ENCODE assay signal across 17 cellular contexts in genomic region chr5:14217587-14217986, GRCh38.
A peak's percentile ranks its signal among the peaks of the same experiment; 100 is the strongest.
DNase-seq lines count a peak whose midpoint lies in the region; FAIRE-seq and TF ChIP-seq lines count a peak whose summit lies in the region.
"Had no signal": no experiment of that assay in that cellular context is flagged by ENCODE, and none has a peak within 500 bp of the region (broad histone marks: within the 10 kb centered on the region; RNA-seq: fewer than 3 reads in every experiment).

No MANE protein-coding gene starts in this region.

- H3K9me3 ChIP-seq in Peyer's patch (no peaks in the 10 kb centered on the region), mesenchymal stem cell (ENCODE audit: control insufficient read depth, low read length) (no peaks in the 10 kb centered on the region), stomach (no peaks in the 10 kb centered on the region), WERI-Rb-1 (ENCODE audit: severe bottlenecking) (no peaks in the 10 kb centered on the region)
- H3K9me3 ChIP-seq: BE2C, suprapubic skin had no signal

- no peak for FAIRE-seq in H54 (lab: Jason Lieb, UNC)

- H3K4me2 ChIP-seq in mesenchymal stem cell (ENCODE audit: low read length, poor library complexity, severe bottlenecking): no peak overlapping the region

- no peak for TF ChIP-seq CTCF in Peyer's patch (IDR thresholded peaks at IDR 0.05)
- TF ChIP-seq CTCF in stomach (IDR thresholded peaks at IDR 0.05): no peak
- no peak for TF ChIP-seq CTCF in WERI-Rb-1 (IDR thresholded peaks at IDR 0.05; ENCODE audit: low read depth, low read length)

- H3K4me1 ChIP-seq in Peyer's patch (peaks cover 2 to 72% (median 11%) of the 10 kb centered on the region in 4 donors), mesenchymal stem cell (ENCODE audit: control insufficient read depth, insufficient read depth, low read depth, low read length) (peaks cover 28% of the 10 kb centered on the region), stomach (peaks cover 35 to 74% (median 56%) of the 10 kb centered on the region in 4 donors)

- no peak overlapping the region for H2AK5ac ChIP-seq in mesenchymal stem cell (ENCODE audit: low read length, severe bottlenecking)

- H4K8ac ChIP-seq in mesenchymal stem cell (ENCODE audit: low read length): no peak overlapping the region

- DNase-seq in Peyer's patch (peak in 2 of 3 donors; percentile 59 to 61), fibroblast of the conjunctiva (ENCODE audit: low read depth) (peak; percentile 17), mesenchymal stem cell (peak; percentile 42), stomach (no peak), ureter (ENCODE audit: low spot score) (no peak), WERI-Rb-1 (no peak), H54 (ENCODE audit: insufficient read length, low spot score) (no peak), DMS114 treated with DMSO at 0.1 percent for 48 hours (lab: John Stamatoyannopoulos, UW; ENCODE audit: unreplicated experiment) (no peak)
- DNase-seq: activated CD4-positive, alpha-beta memory T cell treated with anti-CD3 and anti-CD28 coated beads, Interleukin-2, amount 10 ng/mL, durations not matched to agents 7 days and 5 days; activated T-cell treated with anti-CD3 and anti-CD28 coated beads, Interleukin-2, amount 50 U/mL, for 72 hours; BE2C; effector CD8-positive, alpha-beta T cell; NCI-H2081 treated with DMSO at 0.1 percent for 48 hours; nephron progenitor cell had no signal

- H3K36me3 ChIP-seq in Peyer's patch: no peaks in the 10 kb centered on the region
- H3K36me3 ChIP-seq in mesenchymal stem cell (ENCODE audit: control insufficient read depth in 1 of 2, insufficient read depth in 2 of 2, low read depth in 1 of 2, low read length in 2 of 2): peaks cover 4% of the 10 kb centered on the region in 2 experiments
- H3K36me3 ChIP-seq in stomach: no peaks in the 10 kb centered on the region
- H3K36me3 ChIP-seq in WERI-Rb-1: no peaks in the 10 kb centered on the region
- H3K36me3 ChIP-seq: BE2C, cardiac muscle cell, suprapubic skin had no signal

- no peak overlapping the region for H2BK15ac ChIP-seq in mesenchymal stem cell (ENCODE audit: low read depth, poor library complexity, severe bottlenecking)

- WGBS in mesenchymal stem cell: 97% methylated on average over 3 of the region's 4 CpGs
- WGBS in stomach, 5 donors: 67 to 91% (median 79%) methylated on average over 4 of the region's 4 CpGs

- H3K18ac ChIP-seq in mesenchymal stem cell (ENCODE audit: low read depth in 1 of 2, low read length in 2 of 2): peak overlapping the region in 1 of 2 experiments; percentile 15

- H3K4me3 ChIP-seq in Peyer's patch: no peak overlapping the region
- no peak overlapping the region for H3K4me3 ChIP-seq in mesenchymal stem cell (ENCODE audit: insufficient read depth in 1 of 2, low read depth in 1 of 2, low read length in 2 of 2)
- no peak overlapping the region for H3K4me3 ChIP-seq in stomach
- H3K4me3 ChIP-seq in WERI-Rb-1 (ENCODE audit: low read depth, low read length): no peak overlapping the region
- H3K4me3 ChIP-seq: cardiac muscle cell, lung, suprapubic skin had no signal

- no peak overlapping the region for H2AFZ ChIP-seq in mesenchymal stem cell (ENCODE audit: low read depth, low read length)

- H2BK12ac ChIP-seq in mesenchymal stem cell (ENCODE audit: low read length in 2 of 2): no peak overlapping the region

- H3K23ac ChIP-seq in mesenchymal stem cell (ENCODE audit: low read length in 2 of 2): no peak overlapping the region

- H2BK120ac ChIP-seq in mesenchymal stem cell (ENCODE audit: low read depth, low read length): no peak overlapping the region

- TF ChIP-seq EP300 in stomach (IDR thresholded peaks at IDR 0.05): no peak

- H4K91ac ChIP-seq in mesenchymal stem cell (ENCODE audit: low read length): no peak overlapping the region

- no peak for TF ChIP-seq POLR2A in Peyer's patch (IDR thresholded peaks at IDR 0.05)
- TF ChIP-seq POLR2A in stomach (IDR thresholded peaks at IDR 0.05): no peak
- no peak for TF ChIP-seq POLR2A in H54 (IDR thresholded peaks at IDR 0.05; ENCODE audit: low read depth, low read length)

- intact Hi-C loops in stomach (cut with DNase I; ENCODE audit: low total_unique reads): loop anchor here (10.0 kb wide), 1 partner anchor 73 kb away; the partner anchor contains the start of gene TRIO

- no peak overlapping the region for H3K14ac ChIP-seq in mesenchymal stem cell (ENCODE audit: low read length in 2 of 2)

- H3K27ac ChIP-seq in Peyer's patch (peak overlapping the region in 2 of 4 donors; percentile 29 to 59), mesenchymal stem cell (ENCODE audit: low read length, poor library complexity, severe bottlenecking) (no peak overlapping the region), stomach (peak overlapping the region in 3 of 5 donors; percentile 3 to 76 (median 18)), WERI-Rb-1 (no peak overlapping the region)
- H3K27ac ChIP-seq: cardiac muscle cell, suprapubic skin had no signal

- H3K79me1 ChIP-seq in mesenchymal stem cell (replicated peaks; ENCODE audit: low read length, poor library complexity, severe bottlenecking): no peaks in the 10 kb centered on the region

- H3K27me3 ChIP-seq in Peyer's patch (no peaks in the 10 kb centered on the region), mesenchymal stem cell (ENCODE audit: control insufficient read depth in 1 of 2, insufficient read depth in 1 of 2, low read length in 2 of 2) (no peaks in the 10 kb centered on the region), stomach (no peaks in the 10 kb centered on the region), WERI-Rb-1 (ENCODE audit: insufficient read depth, low read depth, severe bottlenecking) (peaks cover 20% of the 10 kb centered on the region)
- H3K27me3 ChIP-seq: BE2C, cardiac muscle cell, suprapubic skin had no signal

- H3K4ac ChIP-seq in mesenchymal stem cell (ENCODE audit: low read depth in 1 of 2, low read length in 2 of 2): no peak overlapping the region

- no peak overlapping the region for H3K9ac ChIP-seq in mesenchymal stem cell (ENCODE audit: low read length)

- H2BK5ac ChIP-seq in mesenchymal stem cell (ENCODE audit: low read depth, low read length, poor library complexity, severe bottlenecking): no peak overlapping the region

Comparison
In these comparisons a context has a peak if more than half of its experiments do, and no peak if none do; other contexts are left out.
1. DNase-seq: peak in Peyer's patch (2 of 3), fibroblast of the conjunctiva (single experiment) and mesenchymal stem cell (single experiment); none in stomach (single experiment), ureter (single experiment), WERI-Rb-1 (single experiment), H54 (single experiment) and DMS114 treated with DMSO at 0.1 percent for 48 hours (single experiment).
2. H3K27ac ChIP-seq: peak in stomach (3 of 5); none in mesenchymal stem cell (single experiment) and WERI-Rb-1 (single experiment).